Comparison of ENCODE assay signal across 13 cellular contexts in genomic region chr1:201383647-201384405, GRCh38. TPM values are rescaled to one million over a fixed set of nuclear protein-coding genes. Genes with fewer than 3 reads are reported as not detected.
A peak's percentile ranks its signal among the peaks of the same experiment; 100 is the strongest.
DNase-seq lines count a peak whose midpoint lies in the region; ATAC-seq, FAIRE-seq and TF ChIP-seq lines count a peak whose summit lies in the region.
"Had no signal": no experiment of that assay in that cellular context is flagged by ENCODE, and none has a peak within 500 bp of the region (broad histone marks: within the 10 kb centered on the region; RNA-seq: fewer than 3 reads in every experiment).

No MANE protein-coding gene starts in this region.

- H3K36me3 ChIP-seq in astrocyte (ENCODE audit: insufficient read depth, low read length), result no peaks in the 10 kb centered on the region
- peaks cover 5% of the 10 kb centered on the region for H3K36me3 ChIP-seq in mucosa of stomach (ENCODE audit: control insufficient read depth, insufficient read depth, low read length)

- peak overlapping the region; percentile 58 for H3K9ac ChIP-seq in astrocyte (ENCODE audit: low read length)
- peak overlapping the region; percentile 15 for H3K9ac ChIP-seq in mucosa of stomach (ENCODE audit: low read length)

- peak overlapping the region; percentile 58 for H3K27ac ChIP-seq in astrocyte (ENCODE audit: low read depth, low read length)

- peaks cover 18% of the 10 kb centered on the region for H3K4me1 Mint-ChIP-seq in Calu3 (ENCODE audit: low read depth, unreplicated experiment)
- peaks cover 19% of the 10 kb centered on the region for H3K4me1 Mint-ChIP-seq in astrocyte (ENCODE audit: low read depth, unreplicated experiment)

- no peak for DNase-seq in Calu3
- peak; percentile 21 for DNase-seq in NCI-H146 treated with DMSO at 0.1 percent for 48 hours (lab: John Stamatoyannopoulos, UW; ENCODE audit: unreplicated experiment)
- peak; percentile 92 for DNase-seq in astrocyte (ENCODE audit: low read depth)
- DNase-seq in superior temporal gyrus (ENCODE audit: extremely low spot score), result no peak
- DNase-seq in midbrain (lab: John Stamatoyannopoulos, UW), result no peak
- no peak for DNase-seq in GM12891 (ENCODE audit: insufficient read length, low spot score)
- DNase-seq: activated naive CD4-positive, alpha-beta T cell; KBM-7 had no signal

- H3K9me3 Mint-ChIP-seq in Calu3 (ENCODE audit: low read depth, unreplicated experiment) (no peaks in the 10 kb centered on the region), astrocyte (ENCODE audit: unreplicated experiment) (no peaks in the 10 kb centered on the region)
- H3K9me3 Mint-ChIP-seq: stimulated activated naive CD8-positive, alpha-beta T cell treated with anti-CD3 and anti-CD28 coated beads, Interleukin-15, Interleukin-2, amounts not matched to agents 100 ng/mL and 50 ng/mL, for 24 hours; T-helper 1 cell treated with Interleukin-12 subunit alpha and Interleukin-12 subunit beta and Interleukin-4 antibody, amounts not matched to agents 30 μg/mL and 1 μg/mL, for 36 hours had no signal

- H4K20me1 ChIP-seq in astrocyte (ENCODE audit: insufficient read depth, low read length), result no peaks in the 10 kb centered on the region

- intact Hi-C loops in Calu3 (cut with micrococcal nuclease; ENCODE audit: unreplicated experiment), result loop anchor here (2.0 kb wide), 1 partner anchor 25 kb away; no protein-coding TSS in a partner anchor

- H3K79me2 ChIP-seq in astrocyte (ENCODE audit: insufficient read depth, low read length), result no peaks in the 10 kb centered on the region

- TF ChIP-seq CTCF in Calu3 (IDR thresholded peaks at IDR 0.05; ENCODE audit: unreplicated experiment) (no peak), astrocyte (IDR thresholded peaks at IDR 0.05; ENCODE audit: insufficient read depth, low read depth, low read length) (no peak)

- H3K27me3 Mint-ChIP-seq in Calu3 (ENCODE audit: unreplicated experiment) (peaks cover 7% of the 10 kb centered on the region), astrocyte (ENCODE audit: low read depth, unreplicated experiment) (peaks cover 35% of the 10 kb centered on the region)

- no peak for ATAC-seq in GM19328 (IDR thresholded peaks at IDR 0.05; ENCODE audit: unreplicated experiment)

- CTCF ChIA-PET in Calu3 (lab: Charles Lee), result interaction anchor here (0.7 to 1.2 kb wide), 2 partner anchors 8 to 52 kb away, joined by 3 to 4 read pairs; no protein-coding TSS in a partner anchor

- H2AFZ ChIP-seq in astrocyte (ENCODE audit: low read depth, low read length), result peak overlapping the region; percentile 45

- no peak overlapping the region for H3K4me3 Mint-ChIP-seq in Calu3 (ENCODE audit: low read depth, unreplicated experiment)
- H3K4me3 Mint-ChIP-seq in astrocyte (ENCODE audit: unreplicated experiment), result peak overlapping the region; percentile 58
- H3K4me3 Mint-ChIP-seq: stimulated activated naive CD8-positive, alpha-beta T cell treated with anti-CD3 and anti-CD28 coated beads, Interleukin-15, Interleukin-2, amounts not matched to agents 100 ng/mL and 50 ng/mL, for 24 hours; T-helper 1 cell treated with Interleukin-12 subunit alpha and Interleukin-12 subunit beta and Interleukin-4 antibody, amounts not matched to agents 30 μg/mL and 1 μg/mL, for 36 hours had no signal

- H3K9me3 ChIP-seq in astrocyte (ENCODE audit: insufficient read depth, low read depth, low read length) (no peaks in the 10 kb centered on the region), mucosa of stomach (ENCODE audit: control insufficient read depth, low read length) (no peaks in the 10 kb centered on the region)

- H3K4me3 ChIP-seq in astrocyte (ENCODE audit: insufficient read depth, low read depth, low read length), result no peak overlapping the region
- no peak overlapping the region for H3K4me3 ChIP-seq in mucosa of stomach (ENCODE audit: low read length)

- H3K36me3 Mint-ChIP-seq in Calu3 (ENCODE audit: insufficient read depth, unreplicated experiment) (peaks cover 94% of the 10 kb centered on the region), astrocyte (ENCODE audit: low read depth, unreplicated experiment) (no peaks in the 10 kb centered on the region)

- peaks cover 19% of the 10 kb centered on the region for H3K4me1 ChIP-seq in astrocyte (ENCODE audit: insufficient read depth, low read length)
- peaks cover 18% of the 10 kb centered on the region for H3K4me1 ChIP-seq in mucosa of stomach (ENCODE audit: control insufficient read depth, insufficient read depth, low read length)

- H3K27me3 ChIP-seq in astrocyte (ENCODE audit: insufficient read depth, low read length) (no peaks in the 10 kb centered on the region), mucosa of stomach (ENCODE audit: control insufficient read depth, insufficient read depth, low read length) (no peaks in the 10 kb centered on the region)

- FAIRE-seq in astrocyte (lab: Jason Lieb, UNC) (peak; percentile 37), GM12891 (lab: Jason Lieb, UNC) (no peak)

- BruUV-seq in Calu3 (replicated peaks; lab: Mats Ljungman, UMichigan), result no TSS peak

- TF ChIP-seq POLR2A in GM12891 (IDR thresholded peaks at IDR 0.05; ENCODE audit: low read depth, low read length), result no peak

- H3K4me2 ChIP-seq in astrocyte (ENCODE audit: low read length), result peak overlapping the region; percentile 83

- H3K27ac Mint-ChIP-seq in Calu3 (ENCODE audit: unreplicated experiment), result peak overlapping the region; percentile 14
- H3K27ac Mint-ChIP-seq in astrocyte (ENCODE audit: unreplicated experiment), result peak overlapping the region; percentile 96
- H3K27ac Mint-ChIP-seq: stimulated activated naive CD8-positive, alpha-beta T cell treated with anti-CD3 and anti-CD28 coated beads, Interleukin-15, Interleukin-2, amounts not matched to agents 100 ng/mL and 50 ng/mL, for 24 hours; T-helper 1 cell treated with Interleukin-12 subunit alpha and Interleukin-12 subunit beta and Interleukin-4 antibody, amounts not matched to agents 30 μg/mL and 1 μg/mL, for 36 hours had no signal

TF ChIP-seq in GM12891, 5 proteins besides CTCF, POLR2A, EP300 and RAD21:
- TF ChIP-seq TAF1 (IDR thresholded peaks at IDR 0.05; ENCODE audit: low read depth, low read length), result no peak
- no peak for TF ChIP-seq POLR2AphosphoS5 (IDR thresholded peaks at IDR 0.05; ENCODE audit: low read depth, low read length)
- no peak for TF ChIP-seq SPI1 (IDR thresholded peaks at IDR 0.05; ENCODE audit: low read depth, low read length)
- TF ChIP-seq PAX5 (IDR thresholded peaks at IDR 0.05; ENCODE audit: insufficient read depth, low read length, severe bottlenecking), result no peak
- no peak for TF ChIP-seq POU2F2 (IDR thresholded peaks at IDR 0.05; ENCODE audit: low read depth, low read length)

RNA-seq across cellular contexts. Expression of gene TNNT2, which starts 6.3 kb away (rescaled TPM):
- total RNA-seq in Calu3 (2022), result 1.4 and 2.2 TPM in 2 replicates
- total RNA-seq in astrocyte, result 2.2 and 6.1 TPM in 2 replicates
- 0.18 TPM for polyA plus RNA-seq in GM12891 (2012; ENCODE audit: low read depth, missing spikeins)
- total RNA-seq: pulmonary artery endothelial cell had no signal

RNA-seq across cellular contexts. Expression of gene LAD1, which starts 15.3 kb away (rescaled TPM):
- 209 and 244 TPM in 2 replicates for total RNA-seq in Calu3 (2022)
- total RNA-seq in astrocyte, result 0.29 and 1.2 TPM in 2 replicates
- polyA plus RNA-seq in GM12891 (2012; ENCODE audit: low read depth, missing spikeins), result 0.30 TPM
- total RNA-seq: pulmonary artery endothelial cell had no signal

RNA-seq across cellular contexts. Expression of gene TNNI1, which starts 37.7 kb away (rescaled TPM):
- not detected in 2 replicates for total RNA-seq in Calu3 (2022)
- total RNA-seq in astrocyte, result 3.0 and 3.2 TPM in 2 replicates
- polyA plus RNA-seq in GM12891 (2012; ENCODE audit: low read depth, missing spikeins), result 0.50 TPM
- total RNA-seq: pulmonary artery endothelial cell had no signal

Comparison
In these comparisons a context has a peak if more than half of its experiments do, and no peak if none do; other contexts are left out.
1. DNase-seq: peak in NCI-H146 treated with DMSO at 0.1 percent for 48 hours (single experiment) and astrocyte (single experiment); none in Calu3 (single experiment), superior temporal gyrus (single experiment), midbrain (single experiment) and GM12891 (single experiment).
2. RNA of gene LAD1, which starts 15.3 kb away (total RNA-seq): 209 to 244 TPM in Calu3; 0.29 to 1.2 TPM in astrocyte; every median in the first group is over 10 times any median in the second.